8 cellular contexts compared by ENCODE assay signal in the genomic region with DNA sequence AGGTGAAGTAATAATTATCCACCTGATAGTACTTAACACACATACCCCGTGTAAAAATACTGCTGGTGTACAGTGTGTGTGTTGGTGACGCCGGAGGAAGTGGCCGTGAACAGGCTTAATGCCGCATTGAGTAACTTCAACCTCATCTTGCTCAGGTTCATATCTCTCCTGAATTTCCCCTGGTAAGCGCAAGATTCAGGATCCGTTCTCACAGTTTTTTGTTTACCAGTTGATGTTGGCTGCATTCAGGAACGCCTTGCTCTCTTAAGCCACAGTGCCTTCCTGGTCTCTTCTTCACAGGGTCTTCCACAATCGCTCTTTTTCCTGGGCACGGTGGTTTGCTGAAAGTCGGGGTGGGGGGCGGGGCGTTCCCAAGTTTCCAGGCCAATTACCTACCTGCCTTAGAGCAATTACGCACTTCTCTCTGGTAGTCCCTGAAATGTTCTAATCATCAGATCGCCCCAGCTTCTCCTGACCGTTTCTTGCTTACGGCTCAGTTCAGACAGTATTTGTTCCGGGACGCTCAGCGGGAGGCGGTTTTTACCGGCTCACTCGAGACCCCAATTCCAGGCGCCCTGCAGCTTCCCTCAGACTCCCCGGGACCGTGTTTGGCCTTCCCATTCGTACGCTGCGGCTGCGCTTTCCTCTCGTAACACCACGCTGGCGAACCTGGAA. TPM values are rescaled to one million over a fixed set of nuclear protein-coding genes. Genes with fewer than 3 reads are reported as not detected.
A peak's percentile ranks its signal among the peaks of the same experiment; 100 is the strongest.
DNase-seq lines count a peak whose midpoint lies in the region; ATAC-seq lines count a peak whose summit lies in the region.

No MANE protein-coding gene starts in this region.

- H3K27ac Mint-ChIP-seq in activated naive CD4-positive, alpha-beta T cell treated with anti-CD3 and anti-CD28 coated beads, Interleukin-2, amount 50 U/mL, for 72 hours: peak overlapping the region; percentile 95 to 97

- H3K4me1 ChIP-seq in iPS-15b (ENCODE audit: control insufficient read depth, insufficient read depth, low read length): no peaks in the 10 kb centered on the region

- H3K27ac ChIP-seq in skin epidermis: peak overlapping the region; percentile 16 to 98 (median 91)

- DNase-seq in activated effector memory CD4-positive, alpha-beta T cell treated with Interleukin-2 at 50 U/mL for 16 hours: peak; percentile 10
- DNase-seq in activated effector memory CD4-positive, alpha-beta T cell treated with anti-CD3 and anti-CD28 coated beads, Interleukin-2, amount 50 U/mL, for 16 hours: no peak
- DNase-seq in NCI-H748 (lab: John Stamatoyannopoulos, UW; ENCODE audit: unreplicated experiment) (peak; percentile 61), NCI-H446 (lab: John Stamatoyannopoulos, UW) (no peak)
- peak in 1 of 2 donors; percentile 8 for DNase-seq in activated naive CD4-positive, alpha-beta T cell treated with anti-CD3 and anti-CD28 coated beads, Interleukin-2, amount 50 U/mL, for 72 hours (ENCODE audit: low spot score in 2 of 2)

- H3K36me3 ChIP-seq in iPS-15b (ENCODE audit: control insufficient read depth, insufficient read depth, low read length): no peaks in the 10 kb centered on the region

- peaks cover 0 to under 1% of the 10 kb centered on the region in 2 donors for H3K9me3 Mint-ChIP-seq in activated naive CD4-positive, alpha-beta T cell treated with anti-CD3 and anti-CD28 coated beads, Interleukin-2, amount 50 U/mL, for 72 hours

- H3K36me3 Mint-ChIP-seq in activated naive CD4-positive, alpha-beta T cell treated with anti-CD3 and anti-CD28 coated beads, Interleukin-2, amount 50 U/mL, for 72 hours: peaks cover 31 to 32% of the 10 kb centered on the region in 2 donors

- no peaks in the 10 kb centered on the region for H3K9me3 ChIP-seq in iPS-15b (ENCODE audit: control insufficient read depth, insufficient read depth, low read length)

- H3K27me3 ChIP-seq in iPS-15b (ENCODE audit: control insufficient read depth, insufficient read depth, low read length): no peaks in the 10 kb centered on the region

- ATAC-seq in HG02970 (IDR thresholded peaks at IDR 0.05; ENCODE audit: low FRiP score, unreplicated experiment): peak; percentile 4
- no peak for ATAC-seq in activated naive CD4-positive, alpha-beta T cell treated with anti-CD3 and anti-CD28 coated beads, Interleukin-2, amount 50 U/mL, for 72 hours

- H3K4me3 ChIP-seq in iPS-15b (ENCODE audit: low read depth, low read length) (peak overlapping the region; percentile 75), skin epidermis (peak overlapping the region; percentile 50 to 94 (median 88))

- peak overlapping the region; percentile 84 for H3K9ac ChIP-seq in iPS-15b (ENCODE audit: low read depth, low read length)

RNA-seq across cellular contexts. Expression of gene DNAJC3, which starts 0.7 kb away (rescaled TPM):
- total RNA-seq in activated naive CD4-positive, alpha-beta T cell treated with anti-CD3 and anti-CD28 coated beads, Interleukin-2, amount 50 U/mL, for 72 hours: 10 to 100 TPM; 12.8 to 16.1 TPM

RNA-seq across cellular contexts. Expression of gene DZIP1, which starts 31.7 kb away (rescaled TPM):
- total RNA-seq in activated naive CD4-positive, alpha-beta T cell treated with anti-CD3 and anti-CD28 coated beads, Interleukin-2, amount 50 U/mL, for 72 hours: under 1 TPM in 1 of 2 donors, not detected in 1; 0.29 TPM

Comparison
In these comparisons a context has a peak if more than half of its experiments do, and no peak if none do; other contexts are left out.
1. DNase-seq: peak in activated effector memory CD4-positive, alpha-beta T cell treated with Interleukin-2 at 50 U/mL for 16 hours (single experiment) and NCI-H748 (single experiment); none in activated effector memory CD4-positive, alpha-beta T cell treated with anti-CD3 and anti-CD28 coated beads, Interleukin-2, amount 50 U/mL, for 16 hours (single experiment) and NCI-H446 (0 of 2).